Comparison of ENCODE assay signal across 30 cellular contexts in genomic region chr20:16167423-16167822, GRCh38.
"Had no signal": no experiment of that assay in that cellular context is flagged by ENCODE, and none has a peak within 500 bp of the region (broad histone marks: within the 10 kb centered on the region; RNA-seq: fewer than 3 reads in every experiment).

No MANE protein-coding gene starts in this region.

- H3K9me3 ChIP-seq: ovary, psoas muscle, right lobe of liver, thoracic aorta, thyroid gland, vagina had no signal

- H3K27me3 ChIP-seq: neural progenitor cell, ovary, right lobe of liver, spleen, thyroid gland, tibial nerve, upper lobe of left lung, vagina had no signal

- H3K9ac ChIP-seq: neural progenitor cell, parathyroid adenoma had no signal

- DNase-seq: naive B cell; naive thymus-derived CD8-positive, alpha-beta T cell; occipital lobe; ovary; posterior cingulate gyrus; psoas muscle; right cardiac atrium; right lobe of liver; spleen; stimulated activated CD4-positive, alpha-beta T cell treated with anti-CD3 and anti-CD28 coated beads, Interleukin-12 subunit alpha, Interleukin-12 subunit beta, amount 100 ng/mL, for 4 hours; stimulated activated CD4-positive, alpha-beta T cell treated with anti-CD3 and anti-CD28 coated beads, Interleukin-1b, Interleukin-23, amount 100 ng/mL, for 48 hours; stimulated activated CD4-positive, alpha-beta T cell treated with anti-CD3 and anti-CD28 coated beads, Interleukin-4, amount 100 ng/mL, for 1 hour; stimulated activated CD4-positive, alpha-beta T cell treated with anti-CD3 and anti-CD28 coated beads, Interleukin-4, amount 100 ng/mL, for 4 hours; stimulated activated CD8-positive, alpha-beta memory T cell treated with anti-CD3 and anti-CD28 coated beads, Interleukin-4, amount 100 ng/mL, for 48 hours; stimulated activated naive CD4-positive, alpha-beta T cell; stimulated activated naive CD8-positive, alpha-beta T cell treated with anti-CD3 and anti-CD28 coated beads, Interleukin-15, amount 100 ng/mL, for 72 hours; stimulated activated naive CD8-positive, alpha-beta T cell treated with anti-CD3 and anti-CD28 coated beads, Interleukin-15, Interleukin-2, amounts not matched to agents 100 U/mL and 50 U/mL, for 24 hours; thyroid gland; trophoblast cell; upper lobe of left lung had no signal

- H3K4me3 Mint-ChIP-seq: naive B cell; naive thymus-derived CD8-positive, alpha-beta T cell; natural killer cell treated with Interleukin-12 subunit alpha and Interleukin-12 subunit beta and Interleukin-15 and Interleukin-18, amount 100 ng/mL, for 72 hours; neural progenitor cell; stimulated activated memory B cell treated with anti-CD40 and anti-IgM and Interleukin-4, amounts not matched to agents 10 μg/mL and 1 μg/mL and 100 μg/mL, for 72 hours; stimulated activated naive CD8-positive, alpha-beta T cell treated with anti-CD3 and anti-CD28 coated beads, Interleukin-15, amount 100 ng/mL, for 72 hours had no signal

- H3K27ac ChIP-seq: neural progenitor cell, ovary, parathyroid adenoma, psoas muscle, right lobe of liver, skin epidermis, spleen, thoracic aorta, thyroid gland, tibial nerve, upper lobe of left lung, vagina had no signal

- H3K4me3 ChIP-seq: neural progenitor cell, ovary, psoas muscle, right lobe of liver, skin epidermis, smooth muscle cell, spleen, thoracic aorta, thyroid gland, tibial nerve, upper lobe of left lung, vagina had no signal

- H3K27ac Mint-ChIP-seq: naive thymus-derived CD8-positive, alpha-beta T cell; natural killer cell treated with Interleukin-12 subunit alpha and Interleukin-12 subunit beta and Interleukin-15 and Interleukin-18, amount 100 ng/mL, for 72 hours; progenitor cell of endocrine pancreas; stimulated activated memory B cell treated with anti-CD40 and anti-IgM and Interleukin-4, amounts not matched to agents 10 μg/mL and 1 μg/mL and 100 μg/mL, for 72 hours; stimulated activated naive CD8-positive, alpha-beta T cell treated with anti-CD3 and anti-CD28 coated beads, Interleukin-15, amount 100 ng/mL, for 72 hours had no signal

- H3K9me3 Mint-ChIP-seq: stimulated activated memory B cell treated with anti-CD40 and anti-IgM and Interleukin-4, amounts not matched to agents 10 μg/mL and 1 μg/mL and 100 μg/mL, for 72 hours had no signal

- H3K4me1 Mint-ChIP-seq: neural progenitor cell; stimulated activated naive CD8-positive, alpha-beta T cell treated with anti-CD3 and anti-CD28 coated beads, Interleukin-15, amount 100 ng/mL, for 72 hours had no signal

- H3K27me3 Mint-ChIP-seq: naive B cell; natural killer cell treated with Interleukin-12 subunit alpha and Interleukin-12 subunit beta and Interleukin-15 and Interleukin-18, amount 100 ng/mL, for 72 hours; progenitor cell of endocrine pancreas; stimulated activated memory B cell treated with anti-CD40 and anti-IgM and Interleukin-4, amounts not matched to agents 10 μg/mL and 1 μg/mL and 100 μg/mL, for 72 hours had no signal

- H3K36me3 ChIP-seq: neural progenitor cell, ovary, right lobe of liver, spleen, thoracic aorta, thyroid gland, tibial nerve, upper lobe of left lung, vagina had no signal

- H3K36me3 Mint-ChIP-seq: naive B cell; naive thymus-derived CD8-positive, alpha-beta T cell; natural killer cell treated with Interleukin-12 subunit alpha and Interleukin-12 subunit beta and Interleukin-15 and Interleukin-18, amount 100 ng/mL, for 72 hours; neural progenitor cell; stimulated activated memory B cell treated with anti-CD40 and anti-IgM and Interleukin-4, amounts not matched to agents 10 μg/mL and 1 μg/mL and 100 μg/mL, for 72 hours had no signal

- H3K4me1 ChIP-seq: neural progenitor cell, parathyroid adenoma, psoas muscle, right lobe of liver, spleen, thyroid gland, tibial nerve, upper lobe of left lung, vagina had no signal
